In genomic region chr2:165745916-165746315, GRCh38 we compare ENCODE assay signal across 18 cellular contexts. TPM values are rescaled to one million over a fixed set of nuclear protein-coding genes. Genes with fewer than 3 reads are reported as not detected.
DNase-seq lines count a peak whose midpoint lies in the region; ATAC-seq and TF ChIP-seq lines count a peak whose summit lies in the region.
"Had no signal": no experiment of that assay in that cellular context is flagged by ENCODE, and none has a peak within 500 bp of the region (broad histone marks: within the 10 kb centered on the region; RNA-seq: fewer than 3 reads in every experiment).

No MANE protein-coding gene starts in this region.

- no peaks in the 10 kb centered on the region for H3K9me3 ChIP-seq in mucosa of descending colon

- no peaks in the 10 kb centered on the region for H3K9me3 Mint-ChIP-seq in activated naive CD8-positive, alpha-beta T cell treated with anti-CD3 and anti-CD28 coated beads, Interleukin-2, amount 50 U/mL, for 24 hours
- H3K9me3 Mint-ChIP-seq: activated naive CD4-positive, alpha-beta T cell treated with anti-CD3 and anti-CD28 coated beads, Interleukin-2, amount 50 U/mL, for 72 hours had no signal

- no peak overlapping the region for H3K27ac Mint-ChIP-seq in activated naive CD8-positive, alpha-beta T cell treated with anti-CD3 and anti-CD28 coated beads, Interleukin-2, amount 50 U/mL, for 24 hours
- H3K27ac Mint-ChIP-seq: activated CD8-positive, alpha-beta memory T cell treated with anti-CD3 and anti-CD28 coated beads, Interleukin-2, amount 10 ng/mL, durations not matched to agents 7 days and 5 days; activated naive CD4-positive, alpha-beta T cell treated with anti-CD3 and anti-CD28 coated beads, Interleukin-2, amount 50 U/mL, for 72 hours had no signal

- peaks cover 2% of the 10 kb centered on the region for H3K4me1 Mint-ChIP-seq in activated naive CD8-positive, alpha-beta T cell treated with anti-CD3 and anti-CD28 coated beads, Interleukin-2, amount 50 U/mL, for 24 hours
- H3K4me1 Mint-ChIP-seq: activated CD8-positive, alpha-beta memory T cell treated with anti-CD3 and anti-CD28 coated beads, Interleukin-2, amount 10 ng/mL, durations not matched to agents 7 days and 5 days had no signal

- intact Hi-C loops in mucosa of descending colon (cut with DNase I, micrococcal nuclease): no loop called here

- H3K4me3 ChIP-seq in epithelial cell of esophagus (ENCODE audit: low read length) (no peak overlapping the region), mucosa of descending colon (no peak overlapping the region)

- no peaks in the 10 kb centered on the region for H3K4me1 ChIP-seq in mucosa of descending colon (ENCODE audit: low read depth)

- TF ChIP-seq CTCF in epithelial cell of esophagus (IDR thresholded peaks at IDR 0.05; ENCODE audit: insufficient read depth, low read depth, low read length, missing control alignments) (no peak), mucosa of descending colon (IDR thresholded peaks at IDR 0.05) (no peak)

- ATAC-seq in mucosa of descending colon: no peak
- no peak for ATAC-seq in activated naive CD8-positive, alpha-beta T cell treated with anti-CD3 and anti-CD28 coated beads, Interleukin-2, amount 50 U/mL, for 24 hours
- ATAC-seq: activated CD8-positive, alpha-beta memory T cell treated with anti-CD3 and anti-CD28 coated beads, Interleukin-2, amount 10 ng/mL, durations not matched to agents 7 days and 5 days; activated naive CD4-positive, alpha-beta T cell treated with anti-CD3 and anti-CD28 coated beads, Interleukin-2, amount 50 U/mL, for 72 hours; right cardiac atrium had no signal

- in situ Hi-C loops in Caki2 (cut with HindIII; ENCODE audit: low pct_unique_long_range_greater_than_20kb, low sequenced_read_pairs): no loop called here

- H3K36me3 Mint-ChIP-seq in activated naive CD8-positive, alpha-beta T cell treated with anti-CD3 and anti-CD28 coated beads, Interleukin-2, amount 50 U/mL, for 24 hours (ENCODE audit: low read depth): no peaks in the 10 kb centered on the region
- H3K36me3 Mint-ChIP-seq: activated naive CD4-positive, alpha-beta T cell treated with anti-CD3 and anti-CD28 coated beads, Interleukin-2, amount 50 U/mL, for 72 hours had no signal

- no peaks in the 10 kb centered on the region for H3K27me3 Mint-ChIP-seq in activated naive CD8-positive, alpha-beta T cell treated with anti-CD3 and anti-CD28 coated beads, Interleukin-2, amount 50 U/mL, for 24 hours
- H3K27me3 Mint-ChIP-seq: activated CD8-positive, alpha-beta memory T cell treated with anti-CD3 and anti-CD28 coated beads, Interleukin-2, amount 10 ng/mL, durations not matched to agents 7 days and 5 days; naive B cell had no signal

- H3K4me3 Mint-ChIP-seq in activated naive CD8-positive, alpha-beta T cell treated with anti-CD3 and anti-CD28 coated beads, Interleukin-2, amount 50 U/mL, for 24 hours: no peak overlapping the region
- H3K4me3 Mint-ChIP-seq: activated CD8-positive, alpha-beta memory T cell treated with anti-CD3 and anti-CD28 coated beads, Interleukin-2, amount 10 ng/mL, durations not matched to agents 7 days and 5 days; naive B cell had no signal

- DNase-seq in Caki2 (ENCODE audit: low read depth) (peak; percentile 18), NCI-H2171 (lab: John Stamatoyannopoulos, UW) (peak; percentile 11), epithelial cell of esophagus (ENCODE audit: low read depth) (peak; percentile 17), myocyte (ENCODE audit: low read depth) (peak; percentile 48), mucosa of descending colon (no peak), NAMALWA (ENCODE audit: low spot score) (no peak), Kasumi-1 (lab: John Stamatoyannopoulos, UW) (no peak)
- DNase-seq in activated naive CD8-positive, alpha-beta T cell treated with anti-CD3 and anti-CD28 coated beads, Interleukin-2, amount 50 U/mL, for 24 hours: no peak
- DNase-seq: activated CD8-positive, alpha-beta memory T cell treated with anti-CD3 and anti-CD28 coated beads, Interleukin-2, amount 10 ng/mL, durations not matched to agents 7 days and 5 days; cortex of kidney; foreskin melanocyte; kidney; naive B cell; NCI-H1436; stimulated activated naive CD4-positive, alpha-beta T cell treated with Interleukin-2 at 50 U/mL for 16 hours; WERI-Rb-1 had no signal

- H3K36me3 ChIP-seq in mucosa of descending colon (ENCODE audit: low read depth): no peaks in the 10 kb centered on the region
- H3K36me3 ChIP-seq: WERI-Rb-1 had no signal

RNA-seq across cellular contexts. Expression of gene GALNT3, which starts 48.1 kb away (rescaled TPM):
- 0.37 and 0.43 TPM in 2 replicates for total RNA-seq in Caki2 (2014; rRNA removed; shearing (Covaris generic); ENCODE audit: low replicate concordance)
- total RNA-seq in myocyte (0.16 and 0.37 TPM in 2 replicates), mucosa of descending colon (10 to 100 TPM; 33.4 to 82.8 (median 81.0) TPM)
- polyA plus RNA-seq in myocyte (2012): 0.47 TPM

Comparison
In these comparisons a context has a peak if more than half of its experiments do, and no peak if none do; other contexts are left out.
1. DNase-seq: peak in Caki2 (single experiment), NCI-H2171 (single experiment), epithelial cell of esophagus (single experiment) and myocyte (single experiment); none in mucosa of descending colon (0 of 3), activated naive CD8-positive, alpha-beta T cell treated with anti-CD3 and anti-CD28 coated beads, Interleukin-2, amount 50 U/mL, for 24 hours (single experiment), NAMALWA (single experiment) and Kasumi-1 (0 of 2).
2. RNA of gene GALNT3, which starts 48.1 kb away (total RNA-seq): 33.4 to 82.8 TPM in mucosa of descending colon; 0.16 to 0.37 TPM in myocyte and 0.37 to 0.43 TPM in Caki2; every median in the first group is over 10 times any median in the second.